ENCODE assay signal across 9 cellular contexts in genomic region chr18:77057043-77057442, GRCh38.
A peak's percentile ranks its signal among the peaks of the same experiment; 100 is the strongest.
DNase-seq lines count a peak whose midpoint lies in the region; ATAC-seq and TF ChIP-seq lines count a peak whose summit lies in the region.
"Had no signal": no experiment of that assay in that cellular context is flagged by ENCODE, and none has a peak within 500 bp of the region (broad histone marks: within the 10 kb centered on the region; RNA-seq: fewer than 3 reads in every experiment).

No MANE protein-coding gene starts in this region.

- no peaks in the 10 kb centered on the region for H3K9me3 ChIP-seq in naive thymus-derived CD4-positive, alpha-beta T cell (ENCODE audit: control insufficient read depth in 2 of 3, low read length in 3 of 3)

- no peaks in the 10 kb centered on the region for H3K27me3 Mint-ChIP-seq in naive thymus-derived CD4-positive, alpha-beta T cell

- no peak overlapping the region for H3K4me3 ChIP-seq in choroid plexus epithelial cell (ENCODE audit: low read depth, low read length)
- no peak overlapping the region for H3K4me3 ChIP-seq in naive thymus-derived CD4-positive, alpha-beta T cell (ENCODE audit: low read length)
- H3K4me3 ChIP-seq: cardiac muscle cell had no signal

- peaks cover 0 to 19% (median 5%) of the 10 kb centered on the region in 5 donors for H3K36me3 Mint-ChIP-seq in naive thymus-derived CD4-positive, alpha-beta T cell

- H3K9me3 Mint-ChIP-seq in naive thymus-derived CD4-positive, alpha-beta T cell: no peaks in the 10 kb centered on the region

- H3K27me3 ChIP-seq in naive thymus-derived CD4-positive, alpha-beta T cell (ENCODE audit: control insufficient read depth in 2 of 2, insufficient read depth in 2 of 2, low read length in 2 of 2): no peaks in the 10 kb centered on the region
- H3K27me3 ChIP-seq: cardiac muscle cell had no signal

- TF ChIP-seq CTCF in C4-2B (conservative IDR thresholded peaks at IDR 0.05) (no peak), choroid plexus epithelial cell (conservative IDR thresholded peaks at IDR 0.05; ENCODE audit: low read depth, low read length) (no peak)

- intact Hi-C loops in naive thymus-derived CD4-positive, alpha-beta T cell (cut with micrococcal nuclease): no loop called here

- POLR2A ChIA-PET in naive thymus-derived CD4-positive, alpha-beta T cell (lab: Charles Lee): interaction anchor here (0.6 kb wide), 1 partner anchor 149 kb away, joined by 3 read pairs; no protein-coding TSS in a partner anchor

- peaks cover 56 to 90% (median 81%) of the 10 kb centered on the region in 7 donors for H3K4me1 Mint-ChIP-seq in naive thymus-derived CD4-positive, alpha-beta T cell

- ATAC-seq in naive thymus-derived CD4-positive, alpha-beta T cell: no peak
- ATAC-seq in GM21390 (IDR thresholded peaks at IDR 0.05; ENCODE audit: unreplicated experiment): no peak
- ATAC-seq in HG02840 (IDR thresholded peaks at IDR 0.05; ENCODE audit: low FRiP score, unreplicated experiment): no peak

- CTCF ChIA-PET in naive thymus-derived CD4-positive, alpha-beta T cell (lab: Charles Lee): interaction anchor here (1.1 to 1.3 kb wide), 2 partner anchors 27 to 57 kb away, joined by 4 to 7 read pairs; no protein-coding TSS in a partner anchor

- H3K27ac ChIP-seq in C4-2B: peak overlapping the region; percentile 40; the same call in 1 of the 2 replicates
- H3K27ac ChIP-seq in naive thymus-derived CD4-positive, alpha-beta T cell (ENCODE audit: low read depth, low read length): peak overlapping the region; percentile 83
- H3K27ac ChIP-seq: cardiac muscle cell had no signal

- H3K27ac Mint-ChIP-seq in naive thymus-derived CD4-positive, alpha-beta T cell: peak overlapping the region; percentile 93 to 100 (median 97)

- peaks cover 73 to 89% of the 10 kb centered on the region in 2 donors for H3K4me1 ChIP-seq in naive thymus-derived CD4-positive, alpha-beta T cell (ENCODE audit: control insufficient read depth in 2 of 2, insufficient read depth in 2 of 2, low read length in 2 of 2)

- DNase-seq in NAMALWA (ENCODE audit: low spot score) (peak; percentile 55), choroid plexus epithelial cell (ENCODE audit: low read depth) (peak; percentile 62), NCI-H1930 (lab: John Stamatoyannopoulos, UW) (no peak)
- DNase-seq in naive thymus-derived CD4-positive, alpha-beta T cell: no peak
- no peak for DNase-seq in activated CD4-positive, alpha-beta T cell treated with anti-CD3 and anti-CD28 coated beads for 48 hours

- H3K36me3 ChIP-seq in naive thymus-derived CD4-positive, alpha-beta T cell (ENCODE audit: control insufficient read depth in 2 of 3, insufficient read depth in 3 of 3, low read length in 3 of 3): no peaks in the 10 kb centered on the region
- H3K36me3 ChIP-seq: cardiac muscle cell had no signal

- peak overlapping the region in 5 of 10 donors; percentile 41 to 84 (median 76) for H3K4me3 Mint-ChIP-seq in naive thymus-derived CD4-positive, alpha-beta T cell

Comparison
In these comparisons a context has a peak if more than half of its experiments do, and no peak if none do; other contexts are left out.
1. DNase-seq: peak in NAMALWA (single experiment) and choroid plexus epithelial cell (single experiment); none in naive thymus-derived CD4-positive, alpha-beta T cell (0 of 9), NCI-H1930 (0 of 2) and activated CD4-positive, alpha-beta T cell treated with anti-CD3 and anti-CD28 coated beads for 48 hours (single experiment).